1 cellular context compared by ENCODE assay signal in the genomic region with DNA sequence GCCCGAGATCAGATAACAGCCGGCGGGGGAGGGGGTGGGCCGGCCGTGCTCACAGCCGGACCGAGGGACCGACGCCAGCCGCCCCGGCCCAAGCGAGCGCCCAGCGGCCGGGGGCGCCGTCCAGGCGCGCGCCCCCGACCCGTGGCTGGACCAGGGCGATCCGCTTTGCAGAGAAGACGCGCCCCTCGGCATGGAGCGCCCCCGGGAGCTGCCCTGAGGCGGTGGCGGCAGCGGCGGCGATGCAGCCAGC.
TF ChIP-seq lines count a peak whose summit lies in the region.

No MANE protein-coding gene starts in this region.

TF ChIP-seq in HepG2, 621 proteins besides CTCF, POLR2A, EP300 and RAD21 (continued from another document):
- TF ChIP-seq, protein P1, sequence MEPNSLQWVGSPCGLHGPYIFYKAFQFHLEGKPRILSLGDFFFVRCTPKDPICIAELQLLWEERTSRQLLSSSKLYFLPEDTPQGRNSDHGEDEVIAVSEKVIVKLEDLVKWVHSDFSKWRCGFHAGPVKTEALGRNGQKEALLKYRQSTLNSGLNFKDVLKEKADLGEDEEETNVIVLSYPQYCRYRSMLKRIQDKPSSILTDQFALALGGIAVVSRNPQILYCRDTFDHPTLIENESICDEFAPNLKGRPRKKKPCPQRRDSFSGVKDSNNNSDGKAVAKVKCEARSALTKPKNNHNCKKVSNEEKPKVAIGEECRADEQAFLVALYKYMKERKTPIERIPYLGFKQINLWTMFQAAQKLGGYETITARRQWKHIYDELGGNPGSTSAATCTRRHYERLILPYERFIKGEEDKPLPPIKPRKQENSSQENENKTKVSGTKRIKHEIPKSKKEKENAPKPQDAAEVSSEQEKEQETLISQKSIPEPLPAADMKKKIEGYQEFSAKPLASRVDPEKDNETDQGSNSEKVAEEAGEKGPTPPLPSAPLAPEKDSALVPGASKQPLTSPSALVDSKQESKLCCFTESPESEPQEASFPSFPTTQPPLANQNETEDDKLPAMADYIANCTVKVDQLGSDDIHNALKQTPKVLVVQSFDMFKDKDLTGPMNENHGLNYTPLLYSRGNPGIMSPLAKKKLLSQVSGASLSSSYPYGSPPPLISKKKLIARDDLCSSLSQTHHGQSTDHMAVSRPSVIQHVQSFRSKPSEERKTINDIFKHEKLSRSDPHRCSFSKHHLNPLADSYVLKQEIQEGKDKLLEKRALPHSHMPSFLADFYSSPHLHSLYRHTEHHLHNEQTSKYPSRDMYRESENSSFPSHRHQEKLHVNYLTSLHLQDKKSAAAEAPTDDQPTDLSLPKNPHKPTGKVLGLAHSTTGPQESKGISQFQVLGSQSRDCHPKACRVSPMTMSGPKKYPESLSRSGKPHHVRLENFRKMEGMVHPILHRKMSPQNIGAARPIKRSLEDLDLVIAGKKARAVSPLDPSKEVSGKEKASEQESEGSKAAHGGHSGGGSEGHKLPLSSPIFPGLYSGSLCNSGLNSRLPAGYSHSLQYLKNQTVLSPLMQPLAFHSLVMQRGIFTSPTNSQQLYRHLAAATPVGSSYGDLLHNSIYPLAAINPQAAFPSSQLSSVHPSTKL (CRISPR knock-in tag; IDR thresholded peaks at IDR 0.05): no peak
- TF ChIP-seq SP2 (CRISPR knock-in tag; IDR thresholded peaks at IDR 0.05): no peak
- TF ChIP-seq, protein P2, sequence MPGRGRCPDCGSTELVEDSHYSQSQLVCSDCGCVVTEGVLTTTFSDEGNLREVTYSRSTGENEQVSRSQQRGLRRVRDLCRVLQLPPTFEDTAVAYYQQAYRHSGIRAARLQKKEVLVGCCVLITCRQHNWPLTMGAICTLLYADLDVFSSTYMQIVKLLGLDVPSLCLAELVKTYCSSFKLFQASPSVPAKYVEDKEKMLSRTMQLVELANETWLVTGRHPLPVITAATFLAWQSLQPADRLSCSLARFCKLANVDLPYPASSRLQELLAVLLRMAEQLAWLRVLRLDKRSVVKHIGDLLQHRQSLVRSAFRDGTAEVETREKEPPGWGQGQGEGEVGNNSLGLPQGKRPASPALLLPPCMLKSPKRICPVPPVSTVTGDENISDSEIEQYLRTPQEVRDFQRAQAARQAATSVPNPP (CRISPR knock-in tag; IDR thresholded peaks at IDR 0.05): no peak
- no peak for TF ChIP-seq CENPX (CRISPR knock-in tag; IDR thresholded peaks at IDR 0.05)
- TF ChIP-seq, protein P3, sequence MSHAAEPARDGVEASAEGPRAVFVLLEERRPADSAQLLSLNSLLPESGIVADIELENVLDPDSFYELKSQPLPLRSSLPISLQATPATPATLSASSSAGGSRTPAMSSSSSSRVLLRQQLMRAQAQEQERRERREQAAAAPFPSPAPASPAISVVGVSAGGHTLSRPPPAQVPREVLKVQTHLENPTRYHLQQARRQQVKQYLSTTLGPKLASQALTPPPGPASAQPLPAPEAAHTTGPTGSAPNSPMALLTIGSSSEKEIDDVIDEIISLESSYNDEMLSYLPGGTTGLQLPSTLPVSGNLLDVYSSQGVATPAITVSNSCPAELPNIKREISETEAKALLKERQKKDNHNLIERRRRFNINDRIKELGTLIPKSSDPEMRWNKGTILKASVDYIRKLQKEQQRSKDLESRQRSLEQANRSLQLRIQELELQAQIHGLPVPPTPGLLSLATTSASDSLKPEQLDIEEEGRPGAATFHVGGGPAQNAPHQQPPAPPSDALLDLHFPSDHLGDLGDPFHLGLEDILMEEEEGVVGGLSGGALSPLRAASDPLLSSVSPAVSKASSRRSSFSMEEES (CRISPR knock-in tag; IDR thresholded peaks at IDR 0.05): no peak
- TF ChIP-seq, protein P4, sequence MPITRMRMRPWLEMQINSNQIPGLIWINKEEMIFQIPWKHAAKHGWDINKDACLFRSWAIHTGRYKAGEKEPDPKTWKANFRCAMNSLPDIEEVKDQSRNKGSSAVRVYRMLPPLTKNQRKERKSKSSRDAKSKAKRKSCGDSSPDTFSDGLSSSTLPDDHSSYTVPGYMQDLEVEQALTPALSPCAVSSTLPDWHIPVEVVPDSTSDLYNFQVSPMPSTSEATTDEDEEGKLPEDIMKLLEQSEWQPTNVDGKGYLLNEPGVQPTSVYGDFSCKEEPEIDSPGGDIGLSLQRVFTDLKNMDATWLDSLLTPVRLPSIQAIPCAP (CRISPR knock-in tag; IDR thresholded peaks at IDR 0.05; ENCODE audit: low read depth): no peak
- TF ChIP-seq, protein P5, sequence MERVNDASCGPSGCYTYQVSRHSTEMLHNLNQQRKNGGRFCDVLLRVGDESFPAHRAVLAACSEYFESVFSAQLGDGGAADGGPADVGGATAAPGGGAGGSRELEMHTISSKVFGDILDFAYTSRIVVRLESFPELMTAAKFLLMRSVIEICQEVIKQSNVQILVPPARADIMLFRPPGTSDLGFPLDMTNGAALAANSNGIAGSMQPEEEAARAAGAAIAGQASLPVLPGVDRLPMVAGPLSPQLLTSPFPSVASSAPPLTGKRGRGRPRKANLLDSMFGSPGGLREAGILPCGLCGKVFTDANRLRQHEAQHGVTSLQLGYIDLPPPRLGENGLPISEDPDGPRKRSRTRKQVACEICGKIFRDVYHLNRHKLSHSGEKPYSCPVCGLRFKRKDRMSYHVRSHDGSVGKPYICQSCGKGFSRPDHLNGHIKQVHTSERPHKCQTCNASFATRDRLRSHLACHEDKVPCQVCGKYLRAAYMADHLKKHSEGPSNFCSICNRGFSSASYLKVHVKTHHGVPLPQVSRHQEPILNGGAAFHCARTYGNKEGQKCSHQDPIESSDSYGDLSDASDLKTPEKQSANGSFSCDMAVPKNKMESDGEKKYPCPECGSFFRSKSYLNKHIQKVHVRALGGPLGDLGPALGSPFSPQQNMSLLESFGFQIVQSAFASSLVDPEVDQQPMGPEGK (CRISPR knock-in tag; IDR thresholded peaks at IDR 0.05): no peak
- no peak for TF ChIP-seq NFIB (CRISPR knock-in tag; IDR thresholded peaks at IDR 0.05; ENCODE audit: borderline replicate concordance)
- TF ChIP-seq ZNF329 (CRISPR knock-in tag; IDR thresholded peaks at IDR 0.05; ENCODE audit: low read depth): no peak
- no peak for TF ChIP-seq HCFC1 (IDR thresholded peaks at IDR 0.05; ENCODE audit: low read depth, low read length)
- no peak for TF ChIP-seq ZMAT3 (CRISPR knock-in tag; conservative IDR thresholded peaks at IDR 0.05)
- TF ChIP-seq, protein P6, sequence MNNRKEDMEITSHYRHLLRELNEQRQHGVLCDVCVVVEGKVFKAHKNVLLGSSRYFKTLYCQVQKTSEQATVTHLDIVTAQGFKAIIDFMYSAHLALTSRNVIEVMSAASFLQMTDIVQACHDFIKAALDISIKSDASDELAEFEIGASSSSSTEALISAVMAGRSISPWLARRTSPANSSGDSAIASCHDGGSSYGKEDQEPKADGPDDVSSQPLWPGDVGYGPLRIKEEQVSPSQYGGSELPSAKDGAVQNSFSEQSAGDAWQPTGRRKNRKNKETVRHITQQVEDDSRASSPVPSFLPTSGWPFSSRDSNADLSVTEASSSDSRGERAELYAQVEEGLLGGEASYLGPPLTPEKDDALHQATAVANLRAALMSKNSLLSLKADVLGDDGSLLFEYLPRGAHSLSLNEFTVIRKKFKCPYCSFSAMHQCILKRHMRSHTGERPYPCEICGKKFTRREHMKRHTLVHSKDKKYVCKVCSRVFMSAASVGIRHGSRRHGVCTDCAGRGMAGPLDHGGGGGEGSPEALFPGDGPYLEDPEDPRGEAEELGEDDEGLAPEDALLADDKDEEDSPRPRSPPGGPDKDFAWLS (CRISPR knock-in tag; IDR thresholded peaks at IDR 0.05; ENCODE audit: borderline replicate concordance): no peak
- TF ChIP-seq, protein P7, sequence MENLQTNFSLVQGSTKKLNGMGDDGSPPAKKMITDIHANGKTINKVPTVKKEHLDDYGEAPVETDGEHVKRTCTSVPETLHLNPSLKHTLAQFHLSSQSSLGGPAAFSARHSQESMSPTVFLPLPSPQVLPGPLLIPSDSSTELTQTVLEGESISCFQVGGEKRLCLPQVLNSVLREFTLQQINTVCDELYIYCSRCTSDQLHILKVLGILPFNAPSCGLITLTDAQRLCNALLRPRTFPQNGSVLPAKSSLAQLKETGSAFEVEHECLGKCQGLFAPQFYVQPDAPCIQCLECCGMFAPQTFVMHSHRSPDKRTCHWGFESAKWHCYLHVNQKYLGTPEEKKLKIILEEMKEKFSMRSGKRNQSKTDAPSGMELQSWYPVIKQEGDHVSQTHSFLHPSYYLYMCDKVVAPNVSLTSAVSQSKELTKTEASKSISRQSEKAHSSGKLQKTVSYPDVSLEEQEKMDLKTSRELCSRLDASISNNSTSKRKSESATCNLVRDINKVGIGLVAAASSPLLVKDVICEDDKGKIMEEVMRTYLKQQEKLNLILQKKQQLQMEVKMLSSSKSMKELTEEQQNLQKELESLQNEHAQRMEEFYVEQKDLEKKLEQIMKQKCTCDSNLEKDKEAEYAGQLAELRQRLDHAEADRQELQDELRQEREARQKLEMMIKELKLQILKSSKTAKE (CRISPR knock-in tag; IDR thresholded peaks at IDR 0.05; ENCODE audit: borderline replicate concordance): no peak
- no peak for TF ChIP-seq BRD4 (CRISPR knock-in tag; IDR thresholded peaks at IDR 0.05)
- TF ChIP-seq ZNF720 (CRISPR knock-in tag; IDR thresholded peaks at IDR 0.05): no peak
- TF ChIP-seq U2AF1 (optimal IDR thresholded peaks at IDR 0.05; ENCODE audit: low read depth, low read length): no peak
- no peak for TF ChIP-seq ZBTB42 (CRISPR knock-in tag; IDR thresholded peaks at IDR 0.05)
- TF ChIP-seq ZSCAN22 (CRISPR knock-in tag; IDR thresholded peaks at IDR 0.05): no peak
- TF ChIP-seq ZNF775 (CRISPR knock-in tag; IDR thresholded peaks at IDR 0.05; ENCODE audit: borderline replicate concordance): no peak
